In the genomic region with DNA sequence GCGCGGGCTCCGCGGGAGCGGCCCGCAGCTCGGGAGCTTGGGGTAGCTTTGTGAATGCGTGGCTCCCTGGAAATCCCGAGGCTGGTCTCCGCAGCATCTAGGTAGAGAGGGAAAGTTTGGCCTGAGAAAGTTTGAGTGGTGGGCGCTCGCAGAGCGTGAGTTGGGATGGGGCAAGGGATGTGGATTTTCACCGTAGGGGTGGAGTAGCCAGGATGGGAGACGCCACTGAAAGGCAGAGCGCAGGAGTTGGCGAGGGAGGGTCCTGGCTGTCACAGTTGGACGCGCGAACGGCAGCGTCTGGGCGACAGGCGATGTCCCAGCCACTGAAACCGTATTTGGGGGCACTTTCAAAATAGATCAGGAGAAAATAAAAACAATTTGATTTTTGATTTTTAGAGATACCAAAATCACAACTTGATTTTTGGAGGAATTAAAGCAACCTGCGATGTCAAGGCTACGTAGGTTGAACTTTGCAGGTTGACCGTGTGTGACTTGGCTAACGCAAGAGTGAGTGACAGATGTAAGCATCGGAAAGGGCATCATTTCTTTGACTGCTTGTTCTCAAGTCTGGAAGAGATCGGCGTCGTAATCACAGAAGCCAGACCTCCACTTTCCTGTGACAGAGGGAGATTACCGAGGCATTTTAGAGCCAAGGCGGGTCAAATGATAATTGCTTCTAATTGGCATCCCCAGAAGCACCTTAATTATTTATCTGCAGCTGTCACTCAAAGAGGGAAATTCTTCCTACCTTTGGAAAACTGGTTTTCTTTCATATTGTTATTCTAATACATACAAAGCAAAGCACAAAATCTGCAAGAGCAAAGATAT, we compare ENCODE assay signal across 8 cellular contexts. TPM values are rescaled to one million over a fixed set of nuclear protein-coding genes. Genes with fewer than 3 reads are reported as not detected.
A peak's percentile ranks its signal among the peaks of the same experiment; 100 is the strongest.
DNase-seq lines count a peak whose midpoint lies in the region; ATAC-seq and TF ChIP-seq lines count a peak whose summit lies in the region.

No MANE protein-coding gene starts in this region.

- no peaks in the 10 kb centered on the region for H3F3A ChIP-seq in GM23248 (ENCODE audit: insufficient read depth)

- 12 to 13% methylated on average over 35 of the region's 35 CpGs for WGBS in GM23248 (ENCODE audit: low coverage in 1 of 2, low lambda C conversion rate in 2 of 2, missing lambda C conversion rate in 2 of 2), 2 experiments
- 1% methylated on average over 30 to 31 of the region's 35 CpGs for WGBS in mesodermal cell (ENCODE audit: insufficient coverage in 2 of 2), 2 experiments

- peaks cover 18% of the 10 kb centered on the region for H3K36me3 Mint-ChIP-seq in chondrocyte (ENCODE audit: low read depth)

- peak overlapping the region; percentile 54 for H3K9ac ChIP-seq in GM23248

- in situ Hi-C loops in GM23248 (cut with MboI) = loop anchor here (25.0 kb wide), 2 partner anchors 588 to 888 kb away; a partner anchor contains a TSS

- no peaks in the 10 kb centered on the region for H4K20me1 ChIP-seq in GM23248 (ENCODE audit: insufficient read depth)

- H3K9me3 ChIP-seq in GM23248 (ENCODE audit: low read depth) (no peaks in the 10 kb centered on the region), mesodermal cell (ENCODE audit: control insufficient read depth, low read length) (no peaks in the 10 kb centered on the region), vagina (no peaks in the 10 kb centered on the region)

- no peaks in the 10 kb centered on the region for H3K9me3 Mint-ChIP-seq in chondrocyte (ENCODE audit: low read depth)

- no peaks in the 10 kb centered on the region for H3K79me2 ChIP-seq in GM23248 (ENCODE audit: insufficient read depth)

- H3K4me1 ChIP-seq in GM23248 (ENCODE audit: insufficient read depth) = peaks cover 10% of the 10 kb centered on the region
- H3K4me1 ChIP-seq in mesodermal cell (ENCODE audit: control insufficient read depth, insufficient read depth, low read length, poor library complexity, severe bottlenecking) = peaks cover 18% of the 10 kb centered on the region
- H3K4me1 ChIP-seq in vagina = peaks cover 39% of the 10 kb centered on the region

- H3K27ac ChIP-seq in GM23248 = no peak overlapping the region
- peak overlapping the region; percentile 91 for H3K27ac ChIP-seq in mesodermal cell (ENCODE audit: low read depth, low read length, severe bottlenecking)
- peak overlapping the region; percentile 79 for H3K27ac ChIP-seq in vagina

- intact Hi-C loops in vagina (cut with DNase I) = no loop called here

- no peaks in the 10 kb centered on the region for H3K27me3 Mint-ChIP-seq in chondrocyte (ENCODE audit: low read depth)

- H3K27ac Mint-ChIP-seq in chondrocyte (ENCODE audit: unreplicated experiment) = peak overlapping the region; percentile 97

- H3K27me3 ChIP-seq in GM23248 (replicated peaks; ENCODE audit: insufficient read depth) (peaks cover 74% of the 10 kb centered on the region), vagina (no peaks in the 10 kb centered on the region)

- H3K36me3 ChIP-seq in GM23248 (ENCODE audit: low read depth) (no peaks in the 10 kb centered on the region), mesodermal cell (ENCODE audit: control insufficient read depth, insufficient read depth, low read length) (peaks cover 22% of the 10 kb centered on the region), vagina (no peaks in the 10 kb centered on the region)

- peak overlapping the region; percentile 98 for H3K4me3 Mint-ChIP-seq in chondrocyte (ENCODE audit: unreplicated experiment)

- TF ChIP-seq CTCF in chondrocyte (IDR thresholded peaks at IDR 0.05) = peak; percentile 20
- no peak for TF ChIP-seq CTCF in vagina (IDR thresholded peaks at IDR 0.05)

- ATAC-seq in HG03378 (IDR thresholded peaks at IDR 0.05; ENCODE audit: unreplicated experiment) = no peak

- H3K4me3 ChIP-seq in GM23248 (peak overlapping the region; percentile 76), mesodermal cell (ENCODE audit: extremely low read depth, insufficient read depth, low read length, poor library complexity, severe bottlenecking) (peak overlapping the region; percentile 79), vagina (peak overlapping the region; percentile 64 to 69)

- no peaks in the 10 kb centered on the region for H3K9me2 ChIP-seq in GM23248 (ENCODE audit: insufficient read depth)

- no peak for TF ChIP-seq POLR2A in vagina (IDR thresholded peaks at IDR 0.05)

- peak overlapping the region; percentile 64 for H3K4me2 ChIP-seq in GM23248 (ENCODE audit: unreplicated experiment)

- H2AFZ ChIP-seq in GM23248 = peak overlapping the region; percentile 83

- DNase-seq in GM23248 (no peak), NCI-H69 (lab: John Stamatoyannopoulos, UW) (peak; percentile 98), chondrocyte (ENCODE audit: low spot score) (no peak), vagina (ENCODE audit: extremely low spot score in 2 of 2) (no peak), SKM-1 treated with dmso at 0.1 percent for 144 hours (lab: John Stamatoyannopoulos, UW; ENCODE audit: unreplicated experiment) (no peak)
- DNase-seq in stimulated activated CD4-positive, alpha-beta T cell treated with anti-CD3 and anti-CD28 coated beads, Interleukin-2, amount 100 ng/mL, for 48 hours = no peak

- H3K4me1 Mint-ChIP-seq in chondrocyte (ENCODE audit: low read depth) = peaks cover 74% of the 10 kb centered on the region

RNA-seq across cellular contexts. Expression of a gene that starts 0.6 kb away (rescaled TPM):
- total RNA-seq in GM23248 (2014; rRNA removed; shearing (Covaris generic)) = not detected in 2 replicates
- 0.13 TPM in 1 of 2 replicates, not detected in the other for polyA plus RNA-seq in GM23248 (2016; fragmentation: Nextera tagmentation; extraction: Ambion mirVana)
- total RNA-seq in chondrocyte (17.6 to 43.0 TPM (median 41.2 TPM) in 3 replicates), vagina (0.98 TPM)
- polyA plus RNA-seq in mesodermal cell (2013, experiment 1 of 2) = 57.0 TPM
- 56.2 TPM for polyA plus RNA-seq in mesodermal cell (2013, experiment 2 of 2)

RNA-seq across cellular contexts. Expression of a gene that starts 40.7 kb away (rescaled TPM):
- total RNA-seq in GM23248 (2014; rRNA removed; shearing (Covaris generic)) = 6.1 and 10.2 TPM in 2 replicates
- polyA plus RNA-seq in GM23248 (2016; fragmentation: Nextera tagmentation; extraction: Ambion mirVana) = 9.5 and 9.9 TPM in 2 replicates
- 49.6 to 80.7 TPM (median 74.9 TPM) in 3 replicates for total RNA-seq in chondrocyte
- 6.9 TPM for polyA plus RNA-seq in mesodermal cell (2013, experiment 1 of 2)
- polyA plus RNA-seq in mesodermal cell (2013, experiment 2 of 2) = 7.9 TPM
- total RNA-seq in vagina = 48.6 TPM
